In the genomic region with DNA sequence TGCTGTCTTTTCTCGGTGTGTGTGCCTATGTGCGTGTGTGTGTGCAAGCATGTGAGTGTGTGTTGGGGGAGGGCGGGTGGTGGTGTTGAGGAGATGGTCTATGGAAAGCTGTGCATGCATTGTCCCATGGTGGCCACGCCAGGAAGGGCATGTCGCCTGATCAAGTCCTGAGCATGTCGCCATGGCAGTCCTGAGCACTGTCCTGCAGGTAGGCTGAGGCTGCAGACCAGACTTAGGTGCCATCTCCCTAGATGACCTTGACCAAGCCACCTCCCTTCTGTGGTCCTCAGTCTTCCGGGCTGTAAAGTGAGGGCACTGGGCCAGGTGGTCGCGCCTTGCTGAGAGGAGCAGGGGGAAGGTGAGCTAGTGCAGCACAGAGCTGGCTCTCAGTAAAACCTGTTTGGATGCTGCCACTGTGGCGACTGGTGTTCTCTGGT, we compare ENCODE assay signal across 17 cellular contexts.
DNase-seq lines count a peak whose midpoint lies in the region; ATAC-seq, FAIRE-seq and TF ChIP-seq lines count a peak whose summit lies in the region.
"Had no signal": no experiment of that assay in that cellular context is flagged by ENCODE, and none has a peak within 500 bp of the region (broad histone marks: within the 10 kb centered on the region; RNA-seq: fewer than 3 reads in every experiment).

No MANE protein-coding gene starts in this region.

- TF ChIP-seq POLR2A in HepG2 (IDR thresholded peaks at IDR 0.05; ENCODE audit: insufficient read depth in 1 of 2, low read depth in 2 of 2, low read length in 2 of 2): no peak

- H3K79me2 ChIP-seq in Karpas-422 (ENCODE audit: low read length) (no peaks in the 10 kb centered on the region), HepG2 (ENCODE audit: insufficient read depth, low read length) (no peaks in the 10 kb centered on the region)

- peak overlapping the region; percentile 83 for H3K4me2 ChIP-seq in Karpas-422 (ENCODE audit: low read depth, low read length, poor library complexity, severe bottlenecking)
- H3K4me2 ChIP-seq in HepG2 (ENCODE audit: low read depth, low read length): no peak overlapping the region

- H3K4me1 ChIP-seq in heart right ventricle (no peaks in the 10 kb centered on the region), Karpas-422 (ENCODE audit: low read length) (peaks cover 80% of the 10 kb centered on the region), HepG2 (ENCODE audit: insufficient read depth, low read length) (0 out of 2 replicates have a peak, but pooled peaks cover 4% of the 10 kb centered on the region), upper lobe of right lung (no peaks in the 10 kb centered on the region)
- H3K4me1 ChIP-seq: stomach, tibial artery had no signal

- TF ChIP-seq EP300 in HepG2 (IDR thresholded peaks at IDR 0.05; ENCODE audit: low read depth in 2 of 2, low read length in 2 of 2) (no peak), HepG2 (CRISPR knock-in tag; IDR thresholded peaks at IDR 0.05; ENCODE audit: borderline replicate concordance) (no peak)

- H3K27ac ChIP-seq in heart right ventricle (no peak overlapping the region), Karpas-422 (ENCODE audit: low read length) (peak overlapping the region; percentile 97), HepG2 (ENCODE audit: extremely low read length, insufficient read depth, low read length) (no peak overlapping the region), upper lobe of right lung (no peak overlapping the region)
- H3K27ac ChIP-seq: C4-2B, stomach, tibial artery had no signal

- POLR2A ChIA-PET in HepG2 (lab: Yijun Ruan, JAX): no interaction called here

- in situ Hi-C loops in HepG2 (cut with HindIII; ENCODE audit: extremely low pct_ligation_motif_present, low pct_unique_long_range_greater_than_20kb): loop anchor here (5.0 to 10.0 kb wide), 2 partner anchors 159 to 261 kb away; no protein-coding TSS in a partner anchor
- in situ Hi-C loops in GM13976 (cut with MboI; ENCODE audit: low sequenced_read_pairs, unreplicated experiment): loop anchor here (10.0 kb wide), 1 partner anchor 151 kb away; no protein-coding TSS in a partner anchor

- ATAC-seq in heart right ventricle (no peak), HepG2 (peak; percentile 16), upper lobe of right lung (no peak)

- H3K36me3 ChIP-seq in heart right ventricle: no peaks in the 10 kb centered on the region
- H3K36me3 ChIP-seq in Karpas-422 (ENCODE audit: insufficient read depth, low read length): no peaks in the 10 kb centered on the region
- H3K36me3 ChIP-seq in HepG2 (replicated peaks in 1 of 2; ENCODE audit: control insufficient read depth in 1 of 2, insufficient read depth in 2 of 2, low read length in 2 of 2): no peaks in the 10 kb centered on the region
- no peaks in the 10 kb centered on the region for H3K36me3 ChIP-seq in upper lobe of right lung
- H3K36me3 ChIP-seq: stomach, tibial artery had no signal

- no peaks in the 10 kb centered on the region for H3K9me2 ChIP-seq in Karpas-422 (replicated peaks; ENCODE audit: insufficient read depth, low read length)

- TF ChIP-seq CTCF in heart right ventricle (IDR thresholded peaks at IDR 0.05): no peak
- TF ChIP-seq CTCF in HepG2 (CRISPR knock-in tag; IDR thresholded peaks at IDR 0.05): no peak
- TF ChIP-seq CTCF in upper lobe of right lung (IDR thresholded peaks at IDR 0.05): no peak
- TF ChIP-seq CTCF in GM13976 (IDR thresholded peaks at IDR 0.05; ENCODE audit: borderline replicate concordance, control extremely low read depth, extremely low read depth, insufficient read depth, missing control alignments): no peak

- intact Hi-C loops in cardiac septum (cut with DNase I): no loop called here
- intact Hi-C loops in heart right ventricle (cut with DNase I): loop anchor here in 5 of 10 donors (5.0 to 10.0 kb wide), 3 partner anchors 151 to 161 kb away; no protein-coding TSS in a partner anchor
- intact Hi-C loops in HepG2 (cut with micrococcal nuclease; ENCODE audit: unreplicated experiment): loop anchor here (1.0 to 5.0 kb wide), 2 partner anchors 158 to 269 kb away; no protein-coding TSS in a partner anchor
- intact Hi-C loops in upper lobe of right lung (cut with DNase I): no loop called here

- no peaks in the 10 kb centered on the region for H4K20me1 ChIP-seq in Karpas-422 (ENCODE audit: insufficient read depth, low read depth, low read length)
- H4K20me1 ChIP-seq in HepG2 (ENCODE audit: insufficient read depth, low read length): no peaks in the 10 kb centered on the region

- no peak for FAIRE-seq in HepG2 (lab: Jason Lieb, UNC)

- TF ChIP-seq RAD21 in HepG2 (CRISPR knock-in tag; IDR thresholded peaks at IDR 0.05): no peak

- WGBS in heart right ventricle, 2 donors: 80 to 89% methylated on average over 10 of the region's 10 CpGs
- WGBS in HepG2 (ENCODE audit: low lambda C conversion rate): 58% methylated on average over 9 of the region's 10 CpGs

- H3K27me3 ChIP-seq in heart right ventricle (peaks cover 0 to 45% (median 32%) of the 10 kb centered on the region in 7 donors), Karpas-422 (ENCODE audit: low read length) (no peaks in the 10 kb centered on the region), HepG2 (ENCODE audit: control insufficient read depth in 1 of 2, insufficient read depth in 2 of 2, low read length in 2 of 2) (peaks cover 0 to 7% of the 10 kb centered on the region in 2 experiments; a peak in 2 of 5 replicates), upper lobe of right lung (peaks cover 6% of the 10 kb centered on the region)

- CTCF ChIA-PET in HepG2 (lab: Yijun Ruan, JAX; ENCODE audit: low intra/inter-chr PET ratio, low total read pairs): interaction anchor here (1.3 to 2.0 kb wide), 2 partner anchors 158 to 269 kb away, joined by 14 to 15 read pairs; no protein-coding TSS in a partner anchor

- peak; percentile 67 for DNase-seq in cardiac septum (ENCODE audit: low spot score)
- DNase-seq in heart right ventricle: no peak
- no peak for DNase-seq in Karpas-422
- DNase-seq in HepG2 (ENCODE audit: low spot score): no peak
- peak; percentile 36 for DNase-seq in upper lobe of right lung
- no peak for DNase-seq in SW480 (ENCODE audit: low spot score)
- no peak for DNase-seq in GM13976 (ENCODE audit: low spot score)
- DNase-seq in SKM-1 (lab: John Stamatoyannopoulos, UW; ENCODE audit: unreplicated experiment): no peak
- DNase-seq: activated gamma-delta T cell; effector CD8-positive, alpha-beta T cell; IMR-90; NCI-H1105; NCI-H2029; stomach; tibial artery had no signal

- no peak overlapping the region; the same call in 1 of the 2 replicates for H2AFZ ChIP-seq in Karpas-422 (ENCODE audit: low read length)
- H2AFZ ChIP-seq in HepG2 (ENCODE audit: low read length): no peak overlapping the region

- H3K4me3 ChIP-seq in heart right ventricle (no peak overlapping the region), Karpas-422 (ENCODE audit: low read length) (peak overlapping the region; percentile 63), HepG2 (replicated peaks in 1 of 3; ENCODE audit: insufficient read depth in 1 of 3, low read depth in 2 of 3, low read length in 3 of 3) (no peak overlapping the region), upper lobe of right lung (no peak overlapping the region)
- H3K4me3 ChIP-seq: GM23338, stomach, tibial artery had no signal

- peak overlapping the region; percentile 69 for H3K9ac ChIP-seq in Karpas-422 (ENCODE audit: low read length)
- H3K9ac ChIP-seq in HepG2 (ENCODE audit: insufficient read depth, low read depth, low read length): no peak overlapping the region

- H3K9me3 ChIP-seq in heart right ventricle (no peaks in the 10 kb centered on the region), Karpas-422 (ENCODE audit: low read length) (no peaks in the 10 kb centered on the region), HepG2 (ENCODE audit: low read length) (no peaks in the 10 kb centered on the region), upper lobe of right lung (no peaks in the 10 kb centered on the region)
- H3K9me3 ChIP-seq: stomach, tibial artery had no signal

- BruUV-seq in HepG2 (replicated peaks; lab: Mats Ljungman, UMichigan): no TSS peak

TF ChIP-seq in HepG2, 621 proteins besides CTCF, POLR2A, EP300 and RAD21 (continues in another document):
- TF ChIP-seq ZNF260 (CRISPR knock-in tag; IDR thresholded peaks at IDR 0.05; ENCODE audit: borderline replicate concordance, low read depth) (no peak), SMAD9 (CRISPR knock-in tag; IDR thresholded peaks at IDR 0.05) (no peak), KMT2A (CRISPR knock-in tag; IDR thresholded peaks at IDR 0.05) (no peak), CCAR2 (optimal IDR thresholded peaks at IDR 0.05; ENCODE audit: low read depth, low read length) (no peak)
- TF ChIP-seq, protein P1, sequence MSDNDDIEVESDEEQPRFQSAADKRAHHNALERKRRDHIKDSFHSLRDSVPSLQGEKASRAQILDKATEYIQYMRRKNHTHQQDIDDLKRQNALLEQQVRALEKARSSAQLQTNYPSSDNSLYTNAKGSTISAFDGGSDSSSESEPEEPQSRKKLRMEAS (IDR thresholded peaks at IDR 0.05): no peak

Comparison
In these comparisons a context has a peak if more than half of its experiments do, and no peak if none do; other contexts are left out.
1. DNase-seq: peak in cardiac septum (single experiment) and upper lobe of right lung (single experiment); none in heart right ventricle (0 of 2), Karpas-422 (single experiment), HepG2 (single experiment), SW480 (single experiment), GM13976 (single experiment) and SKM-1 (single experiment).